ENCODE assay signal across 32 cellular contexts in the genomic region with DNA sequence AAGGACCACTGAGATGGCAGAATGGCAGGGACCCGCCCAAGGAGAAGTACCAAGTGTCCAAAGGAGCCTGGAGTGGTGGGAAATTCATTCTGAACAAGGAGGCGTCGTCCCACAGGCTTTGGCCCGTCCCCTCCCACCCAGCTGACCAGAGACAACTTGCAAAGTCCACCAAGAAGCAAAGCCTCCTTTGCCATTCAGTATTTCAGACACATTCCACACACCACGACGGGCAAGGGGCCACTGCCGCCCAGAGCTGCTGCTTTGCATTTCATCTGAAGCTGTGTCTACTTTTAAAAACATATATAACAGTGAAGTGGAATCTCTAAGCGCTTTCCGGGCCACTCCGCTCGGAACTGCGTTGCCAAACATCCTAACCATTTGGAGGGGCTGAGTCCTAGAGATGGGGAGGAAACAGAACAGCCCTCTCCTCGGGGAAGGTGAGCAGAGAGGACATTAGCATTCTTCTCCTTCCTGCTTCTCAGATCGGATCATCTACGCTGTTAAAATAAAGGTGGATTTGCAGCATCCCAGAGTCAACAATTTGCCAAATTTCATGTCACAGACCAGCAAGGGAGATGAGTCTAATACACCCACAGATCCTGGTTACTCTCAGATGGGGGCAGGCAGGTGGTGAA.
"Had no signal": no experiment of that assay in that cellular context is flagged by ENCODE, and none has a peak within 500 bp of the region (broad histone marks: within the 10 kb centered on the region; RNA-seq: fewer than 3 reads in every experiment).

No MANE protein-coding gene starts in this region.

- H3K36me3 Mint-ChIP-seq: activated CD4-positive, alpha-beta memory T cell treated with anti-CD3 and anti-CD28 coated beads for 36 hours; activated naive CD4-positive, alpha-beta T cell treated with anti-CD3 and anti-CD28 coated beads, Interleukin-2, amount 10 ng/mL, durations not matched to agents 7 days and 5 days; activated naive CD4-positive, alpha-beta T cell treated with anti-CD3 and anti-CD28 coated beads, Interleukin-2, amount 50 U/mL, for 24 hours; activated naive CD8-positive, alpha-beta T cell; activated naive CD8-positive, alpha-beta T cell treated with anti-CD3 and anti-CD28 coated beads, Interleukin-2, amount 10 ng/mL, durations not matched to agents 7 days and 5 days; brain had no signal

- H3K27ac Mint-ChIP-seq: activated B cell treated with CpG ODN at 0.5 μM for 24 hours; activated CD4-positive, alpha-beta memory T cell treated with anti-CD3 and anti-CD28 coated beads for 36 hours; activated CD4-positive, alpha-beta T cell treated with anti-CD3 and anti-CD28 coated beads, Interleukin-2, amount 10 ng/mL, durations not matched to agents 24 days and 14 days; activated CD8-positive, alpha-beta T cell treated with anti-CD3 and anti-CD28 coated beads for 36 hours; activated naive CD4-positive, alpha-beta T cell treated with anti-CD3 and anti-CD28 coated beads, Interleukin-2, amount 10 ng/mL, durations not matched to agents 7 days and 5 days; activated naive CD4-positive, alpha-beta T cell treated with anti-CD3 and anti-CD28 coated beads, Interleukin-2, amount 50 U/mL, for 24 hours; activated naive CD8-positive, alpha-beta T cell; activated naive CD8-positive, alpha-beta T cell treated with anti-CD3 and anti-CD28 coated beads, Interleukin-2, amount 10 ng/mL, durations not matched to agents 7 days and 5 days; activated naive CD8-positive, alpha-beta T cell treated with anti-CD3 and anti-CD28 coated beads, Interleukin-2, amount 50 U/mL, for 24 hours; activated T-cell treated with anti-CD3 and anti-CD28 coated beads, Interleukin-2, amount 50 U/mL, for 24 hours; activated T-helper 2 cell treated with anti-CD3 and anti-CD28 coated beads, Interferon-gamma antibody, Interleukin-2, Interleukin-4, amounts not matched to agents 10 μg/mL and 5 μg/mL and 100 μg/mL, durations not matched to agents 14 hours and 24 hours and 36 hours; T-helper 1 cell treated with Interleukin-12 subunit alpha and Interleukin-12 subunit beta and Interleukin-4 antibody, amounts not matched to agents 30 μg/mL and 1 μg/mL, for 36 hours; T-helper 2 cell treated with Interferon-gamma antibody and Interleukin-4, amounts not matched to agents 5 μg/mL and 100 μg/mL, for 36 hours had no signal

- DNase-seq: activated B cell treated with CpG ODN at 0.5 μM for 24 hours; activated CD4-positive, alpha-beta memory T cell treated with anti-CD3 and anti-CD28 coated beads for 36 hours; activated CD4-positive, alpha-beta T cell treated with anti-CD3 and anti-CD28 coated beads for 4 hours; activated CD4-positive, alpha-beta T cell treated with anti-CD3 and anti-CD28 coated beads, Interleukin-2, amount 10 ng/mL, durations not matched to agents 24 days and 14 days; activated CD4-positive, alpha-beta T cell treated with anti-CD3 and anti-CD28 coated beads, Interleukin-2, amount 50 U/mL, for 1 hour; activated CD4-positive, alpha-beta T cell treated with anti-CD3 and anti-CD28 coated beads, Interleukin-2, amount 50 U/mL, for 4 hours; activated CD4-positive, CD25-positive, alpha-beta regulatory T cell treated with anti-CD3 and anti-CD28 coated beads, Interleukin-2, amount 50 U/mL, for 72 hours; activated CD8-positive, alpha-beta memory T cell treated with anti-CD3 and anti-CD28 coated beads, Interleukin-2, amount 50 U/mL, for 4 hours; activated CD8-positive, alpha-beta T cell treated with anti-CD3 and anti-CD28 coated beads for 36 hours; activated effector memory CD4-positive, alpha-beta T cell treated with Interleukin-2 at 50 U/mL for 16 hours; activated gamma-delta T cell; activated naive CD4-positive, alpha-beta T cell treated with anti-CD3 and anti-CD28 coated beads, Interleukin-2, amount 10 ng/mL, durations not matched to agents 7 days and 5 days; activated naive CD4-positive, alpha-beta T cell treated with Interleukin-2 at 50 U/mL for 16 hours; activated naive CD8-positive, alpha-beta T cell treated with anti-CD3 and anti-CD28 coated beads, Interleukin-2, amount 10 ng/mL, durations not matched to agents 7 days and 5 days; activated naive CD8-positive, alpha-beta T cell treated with anti-CD3 and anti-CD28 coated beads, Interleukin-2, amount 50 U/mL, for 24 hours; activated T-cell treated with anti-CD3 and anti-CD28 coated beads, Interleukin-2, amount 50 U/mL, for 24 hours; activated T-cell treated with anti-CD3 and anti-CD28 coated beads, Interleukin-2, amount 50 U/mL, for 48 hours; caudate nucleus; cerebellar nuclear complex; T-helper 1 cell; T-helper 2 cell; T-helper 9 cell had no signal

- H3K27me3 Mint-ChIP-seq: activated CD4-positive, alpha-beta T cell treated with anti-CD3 and anti-CD28 coated beads, Interleukin-2, amount 10 ng/mL, durations not matched to agents 24 days and 14 days; activated CD8-positive, alpha-beta T cell treated with anti-CD3 and anti-CD28 coated beads for 36 hours; activated naive CD4-positive, alpha-beta T cell treated with anti-CD3 and anti-CD28 coated beads, Interleukin-2, amount 10 ng/mL, durations not matched to agents 7 days and 5 days; activated naive CD8-positive, alpha-beta T cell treated with anti-CD3 and anti-CD28 coated beads, Interleukin-2, amount 10 ng/mL, durations not matched to agents 7 days and 5 days had no signal

- H3K4me3 Mint-ChIP-seq: activated B cell treated with CpG ODN at 0.5 μM for 24 hours; activated CD4-positive, alpha-beta memory T cell treated with anti-CD3 and anti-CD28 coated beads for 36 hours; activated CD4-positive, alpha-beta T cell treated with anti-CD3 and anti-CD28 coated beads, Interleukin-2, amount 10 ng/mL, durations not matched to agents 24 days and 14 days; activated CD8-positive, alpha-beta T cell treated with anti-CD3 and anti-CD28 coated beads for 36 hours; activated naive CD4-positive, alpha-beta T cell treated with anti-CD3 and anti-CD28 coated beads, Interleukin-2, amount 10 ng/mL, durations not matched to agents 7 days and 5 days; activated naive CD4-positive, alpha-beta T cell treated with anti-CD3 and anti-CD28 coated beads, Interleukin-2, amount 50 U/mL, for 24 hours; activated naive CD8-positive, alpha-beta T cell; activated naive CD8-positive, alpha-beta T cell treated with anti-CD3 and anti-CD28 coated beads, Interleukin-2, amount 10 ng/mL, durations not matched to agents 7 days and 5 days; activated naive CD8-positive, alpha-beta T cell treated with anti-CD3 and anti-CD28 coated beads, Interleukin-2, amount 50 U/mL, for 24 hours; activated T-cell treated with anti-CD3 and anti-CD28 coated beads, Interleukin-2, amount 50 U/mL, for 24 hours; brain; central memory CD8-positive, alpha-beta T cell; T-helper 1 cell treated with Interleukin-12 subunit alpha and Interleukin-12 subunit beta and Interleukin-4 antibody, amounts not matched to agents 30 μg/mL and 1 μg/mL, for 36 hours; T-helper 2 cell treated with Interferon-gamma antibody and Interleukin-4, amounts not matched to agents 5 μg/mL and 100 μg/mL, for 36 hours had no signal

- H3K4me3 ChIP-seq: ascending aorta, cardiac muscle cell had no signal

- H3K4me1 ChIP-seq: ascending aorta had no signal

- ATAC-seq: activated CD8-positive, alpha-beta T cell treated with anti-CD3 and anti-CD28 coated beads for 36 hours; activated naive CD8-positive, alpha-beta T cell treated with anti-CD3 and anti-CD28 coated beads, Interleukin-2, amount 50 U/mL, for 24 hours had no signal

- H3K27ac ChIP-seq: ascending aorta, cardiac muscle cell, VCaP had no signal

- H3K9me3 ChIP-seq: ascending aorta had no signal

- H3K36me3 ChIP-seq: ascending aorta, cardiac muscle cell had no signal

- H3K4me1 Mint-ChIP-seq: activated B cell treated with CpG ODN at 0.5 μM for 24 hours; activated CD4-positive, alpha-beta T cell treated with anti-CD3 and anti-CD28 coated beads, Interleukin-2, amount 10 ng/mL, durations not matched to agents 24 days and 14 days; activated naive CD4-positive, alpha-beta T cell treated with anti-CD3 and anti-CD28 coated beads, Interleukin-2, amount 10 ng/mL, durations not matched to agents 7 days and 5 days; activated naive CD4-positive, alpha-beta T cell treated with anti-CD3 and anti-CD28 coated beads, Interleukin-2, amount 50 U/mL, for 24 hours; activated naive CD8-positive, alpha-beta T cell treated with anti-CD3 and anti-CD28 coated beads, Interleukin-2, amount 10 ng/mL, durations not matched to agents 7 days and 5 days; activated naive CD8-positive, alpha-beta T cell treated with anti-CD3 and anti-CD28 coated beads, Interleukin-2, amount 50 U/mL, for 24 hours; central memory CD8-positive, alpha-beta T cell had no signal

- H3K27me3 ChIP-seq: ascending aorta had no signal

- H3K9me3 Mint-ChIP-seq: activated CD4-positive, alpha-beta memory T cell treated with anti-CD3 and anti-CD28 coated beads for 36 hours; activated CD4-positive, alpha-beta T cell treated with anti-CD3 and anti-CD28 coated beads, Interleukin-2, amount 10 ng/mL, durations not matched to agents 24 days and 14 days; activated CD8-positive, alpha-beta T cell treated with anti-CD3 and anti-CD28 coated beads for 36 hours; activated naive CD4-positive, alpha-beta T cell treated with anti-CD3 and anti-CD28 coated beads, Interleukin-2, amount 10 ng/mL, durations not matched to agents 7 days and 5 days; activated naive CD4-positive, alpha-beta T cell treated with anti-CD3 and anti-CD28 coated beads, Interleukin-2, amount 50 U/mL, for 24 hours; activated naive CD8-positive, alpha-beta T cell treated with anti-CD3 and anti-CD28 coated beads, Interleukin-2, amount 10 ng/mL, durations not matched to agents 7 days and 5 days; activated T-helper 2 cell treated with anti-CD3 and anti-CD28 coated beads, Interferon-gamma antibody, Interleukin-2, Interleukin-4, amounts not matched to agents 10 μg/mL and 5 μg/mL and 100 μg/mL, durations not matched to agents 14 hours and 24 hours and 36 hours; central memory CD8-positive, alpha-beta T cell; T-helper 1 cell treated with Interleukin-12 subunit alpha and Interleukin-12 subunit beta and Interleukin-4 antibody, amounts not matched to agents 30 μg/mL and 1 μg/mL, for 36 hours; T-helper 2 cell treated with Interferon-gamma antibody and Interleukin-4, amounts not matched to agents 5 μg/mL and 100 μg/mL, for 36 hours had no signal
